ENCODE assay signal across 27 cellular contexts in genomic region chr11:110165039-110165438, GRCh38.
DNase-seq lines count a peak whose midpoint lies in the region; ATAC-seq, FAIRE-seq and TF ChIP-seq lines count a peak whose summit lies in the region.
"Had no signal": no experiment of that assay in that cellular context is flagged by ENCODE, and none has a peak within 500 bp of the region (broad histone marks: within the 10 kb centered on the region; RNA-seq: fewer than 3 reads in every experiment).

No MANE protein-coding gene starts in this region.

- H3K4me1 ChIP-seq in H9 (ENCODE audit: insufficient read depth, low read length) (no peaks in the 10 kb centered on the region; the same call in 1 of the 2 replicates), endothelial cell of umbilical vein (ENCODE audit: control insufficient read depth, extremely low read depth, insufficient read depth, low read length) (no peaks in the 10 kb centered on the region)
- H3K4me1 ChIP-seq: Caco-2, HAP-1 had no signal

- H3K27ac ChIP-seq in H9 (ENCODE audit: insufficient read length, low read depth, low read length) (no peak overlapping the region), endothelial cell of umbilical vein (ENCODE audit: insufficient read depth, low read depth, low read length) (no peak overlapping the region)
- H3K27ac ChIP-seq: GM23248, RWPE1 had no signal

- no peaks in the 10 kb centered on the region for H3K79me1 ChIP-seq in H9 (ENCODE audit: insufficient read depth, low read depth, low read length, poor library complexity, severe bottlenecking)

- intact Hi-C loops in endothelial cell of umbilical vein (cut with micrococcal nuclease), result no loop called here
- intact Hi-C loops in activated CD8-positive, alpha-beta T cell treated with anti-CD3 and anti-CD28 coated beads for 36 hours (cut with micrococcal nuclease), result no loop called here

- no peaks in the 10 kb centered on the region for H3K4me1 Mint-ChIP-seq in H9
- no peaks in the 10 kb centered on the region for H3K4me1 Mint-ChIP-seq in stimulated activated memory B cell treated with anti-CD40 and anti-IgM and Interleukin-4, amounts not matched to agents 10 μg/mL and 1 μg/mL and 100 μg/mL, for 72 hours
- no peaks in the 10 kb centered on the region for H3K4me1 Mint-ChIP-seq in activated CD8-positive, alpha-beta T cell treated with anti-CD3 and anti-CD28 coated beads for 36 hours (ENCODE audit: low read depth)

- H4K20me1 ChIP-seq in H9 (ENCODE audit: control insufficient read depth, insufficient read depth, insufficient read length) (peaks cover 2% of the 10 kb centered on the region), endothelial cell of umbilical vein (replicated peaks; ENCODE audit: control insufficient read depth, extremely low read depth, insufficient read depth, low read length) (no peaks in the 10 kb centered on the region)

- H3K79me2 ChIP-seq in H9 (ENCODE audit: insufficient read depth, low read length) (no peaks in the 10 kb centered on the region), endothelial cell of umbilical vein (ENCODE audit: control insufficient read depth, insufficient read depth, low read length) (no peaks in the 10 kb centered on the region)

- no peak overlapping the region for H4K5ac ChIP-seq in H9 (ENCODE audit: insufficient read length, low read depth, low read length)

- FAIRE-seq in endothelial cell of umbilical vein (lab: Jason Lieb, UNC), result no peak
- FAIRE-seq: A204.1, G401.6, GM12878, K562 had no signal

- no peaks in the 10 kb centered on the region for H3K9me3 Mint-ChIP-seq in H9
- H3K9me3 Mint-ChIP-seq in stimulated activated memory B cell treated with anti-CD40 and anti-IgM and Interleukin-4, amounts not matched to agents 10 μg/mL and 1 μg/mL and 100 μg/mL, for 72 hours, result no peaks in the 10 kb centered on the region
- H3K9me3 Mint-ChIP-seq in activated CD8-positive, alpha-beta T cell treated with anti-CD3 and anti-CD28 coated beads for 36 hours, result no peaks in the 10 kb centered on the region
- H3K9me3 Mint-ChIP-seq: CD8-positive, alpha-beta T cell; HFFc6 had no signal

- H3K56ac ChIP-seq in H9 (ENCODE audit: insufficient read length, low read depth, low read length), result no peak overlapping the region

- no peaks in the 10 kb centered on the region for H3K27me3 Mint-ChIP-seq in H9 (ENCODE audit: low read depth)
- H3K27me3 Mint-ChIP-seq in stimulated activated memory B cell treated with anti-CD40 and anti-IgM and Interleukin-4, amounts not matched to agents 10 μg/mL and 1 μg/mL and 100 μg/mL, for 72 hours, result no peaks in the 10 kb centered on the region
- H3K27me3 Mint-ChIP-seq in activated CD8-positive, alpha-beta T cell treated with anti-CD3 and anti-CD28 coated beads for 36 hours, result no peaks in the 10 kb centered on the region

- H3K27me3 ChIP-seq in H9 (ENCODE audit: insufficient read depth, low read length), result no peaks in the 10 kb centered on the region
- no peaks in the 10 kb centered on the region for H3K27me3 ChIP-seq in endothelial cell of umbilical vein (ENCODE audit: control insufficient read depth in 2 of 2, insufficient read depth in 2 of 2, low read length in 2 of 2)

- H3K4me3 Mint-ChIP-seq in H9, result no peak overlapping the region
- no peak overlapping the region for H3K4me3 Mint-ChIP-seq in stimulated activated memory B cell treated with anti-CD40 and anti-IgM and Interleukin-4, amounts not matched to agents 10 μg/mL and 1 μg/mL and 100 μg/mL, for 72 hours
- H3K4me3 Mint-ChIP-seq in activated CD8-positive, alpha-beta T cell treated with anti-CD3 and anti-CD28 coated beads for 36 hours, result no peak overlapping the region
- H3K4me3 Mint-ChIP-seq: CD8-positive, alpha-beta T cell; HFFc6 had no signal

- H3K18ac ChIP-seq in H9 (ENCODE audit: insufficient read length, low read depth, low read length), result no peak overlapping the region

- peaks cover 2 to 8% of the 10 kb centered on the region in 2 experiments for H3K36me3 ChIP-seq in endothelial cell of umbilical vein (ENCODE audit: control insufficient read depth in 2 of 2, extremely low read depth in 1 of 2, insufficient read depth in 2 of 2, low read length in 2 of 2)

- no peak overlapping the region for H3K4me2 ChIP-seq in H9 (ENCODE audit: insufficient read depth, insufficient read length, low read length)
- no peak overlapping the region for H3K4me2 ChIP-seq in endothelial cell of umbilical vein (ENCODE audit: insufficient read depth, low read length)

- no peak overlapping the region for H3K9ac ChIP-seq in H9 (ENCODE audit: extremely low read depth, insufficient read length, low read length)
- no peak overlapping the region for H3K9ac ChIP-seq in endothelial cell of umbilical vein (replicated peaks; ENCODE audit: extremely low read depth, insufficient read depth, low read length)
- H3K9ac ChIP-seq: GM23248 had no signal

- ATAC-seq in stimulated activated memory B cell treated with anti-CD40 and anti-IgM and Interleukin-4, amounts not matched to agents 10 μg/mL and 1 μg/mL and 100 μg/mL, for 72 hours, result peak; percentile 44
- ATAC-seq in activated CD8-positive, alpha-beta T cell treated with anti-CD3 and anti-CD28 coated beads for 36 hours, result no peak
- ATAC-seq: CD8-positive, alpha-beta T cell; K562 had no signal

- no peaks in the 10 kb centered on the region for H3K9me3 ChIP-seq in H9 (ENCODE audit: control insufficient read depth, low read depth, low read length)
- H3K9me3 ChIP-seq in endothelial cell of umbilical vein (replicated peaks; ENCODE audit: control insufficient read depth, insufficient read depth, low read length), result no peaks in the 10 kb centered on the region
- H3K9me3 ChIP-seq: Caco-2, HAP-1 had no signal

- TF ChIP-seq POLR2A in GM10847 (IDR thresholded peaks at IDR 0.05; ENCODE audit: extremely low read depth, insufficient read length), result peak; percentile 8
- no peak for TF ChIP-seq POLR2A in endothelial cell of umbilical vein (IDR thresholded peaks at IDR 0.05; ENCODE audit: low read depth, low read length)

- no peak overlapping the region for H3K23ac ChIP-seq in H9 (ENCODE audit: insufficient read length, low read depth, low read length)

- H3K14ac ChIP-seq in H9 (ENCODE audit: insufficient read depth, low read length), result no peak overlapping the region

- peaks cover 9 to 19% (median 10%) of the 10 kb centered on the region in 3 experiments; a peak in 6 of 7 replicates for H3K36me3 Mint-ChIP-seq in H9 (ENCODE audit: insufficient read depth in 1 of 3, low read depth in 3 of 3)
- H3K36me3 Mint-ChIP-seq in stimulated activated memory B cell treated with anti-CD40 and anti-IgM and Interleukin-4, amounts not matched to agents 10 μg/mL and 1 μg/mL and 100 μg/mL, for 72 hours, result peaks cover 13% of the 10 kb centered on the region
- H3K36me3 Mint-ChIP-seq in activated CD8-positive, alpha-beta T cell treated with anti-CD3 and anti-CD28 coated beads for 36 hours (ENCODE audit: low read depth), result no peaks in the 10 kb centered on the region
- H3K36me3 Mint-ChIP-seq: CD8-positive, alpha-beta T cell had no signal

- no peak overlapping the region for H3T11ph ChIP-seq in H9 (ENCODE audit: low read length)

- TSS peak; percentile 5 for BruUV-seq in endothelial cell of umbilical vein (replicated peaks; lab: Mats Ljungman, UMichigan)

- H3K27ac Mint-ChIP-seq in H9, result peak overlapping the region in 2 of 3 experiments; percentile 55 to 72; a peak in 2 of 7 replicates
- no peak overlapping the region for H3K27ac Mint-ChIP-seq in stimulated activated memory B cell treated with anti-CD40 and anti-IgM and Interleukin-4, amounts not matched to agents 10 μg/mL and 1 μg/mL and 100 μg/mL, for 72 hours
- H3K27ac Mint-ChIP-seq in activated CD8-positive, alpha-beta T cell treated with anti-CD3 and anti-CD28 coated beads for 36 hours, result no peak overlapping the region
- H3K27ac Mint-ChIP-seq: CD8-positive, alpha-beta T cell; HFFc6 had no signal

- TF ChIP-seq CTCF in H9 (conservative IDR thresholded peaks at IDR 0.05) (no peak), endothelial cell of umbilical vein (IDR thresholded peaks at IDR 0.05; ENCODE audit: extremely low read depth in 1 of 2, insufficient read depth in 1 of 2, low read depth in 1 of 2, low read length in 2 of 2) (no peak)
- TF ChIP-seq CTCF in activated CD8-positive, alpha-beta T cell treated with anti-CD3 and anti-CD28 coated beads for 36 hours (IDR thresholded peaks at IDR 0.05), result no peak

- no peak overlapping the region for H3K4me3 ChIP-seq in endothelial cell of umbilical vein (replicated peaks in 1 of 3; ENCODE audit: insufficient read depth in 1 of 3, low read depth in 1 of 3, low read length in 3 of 3)
- H3K4me3 ChIP-seq: GM12878, GM23248, HAP-1, K562 had no signal

- no CpG with 5 or more reads among the region's 16 CpGs for WGBS in H9 (ENCODE audit: extremely low coverage, insufficient read length, low lambda C conversion rate)

- no peak overlapping the region for H4K8ac ChIP-seq in H9 (replicated peaks; ENCODE audit: insufficient read length, low read depth, low read length)

- no peaks in the 10 kb centered on the region for H3K9me1 ChIP-seq in endothelial cell of umbilical vein (replicated peaks; ENCODE audit: control insufficient read depth, extremely low read depth, insufficient read depth, low read length)

- dilution Hi-C loops in endothelial cell of umbilical vein (cut with MboI; ENCODE audit: extremely low pct_ligation_motif_present, low sequenced_read_pairs), result no loop called here

- no peak overlapping the region for H2BK12ac ChIP-seq in H9 (ENCODE audit: insufficient read length, low read depth, low read length)

- H3K4ac ChIP-seq in H9 (ENCODE audit: low read depth, low read length), result no peak overlapping the region

- CTCF ChIA-PET in endothelial cell of umbilical vein (lab: Charles Lee), result interaction anchor here (1.0 to 1.6 kb wide), 2 partner anchors 8 to 72 kb away, joined by 3 to 4 read pairs; partner anchors contain the start of gene ZC3H12C
- CTCF ChIA-PET in activated CD8-positive, alpha-beta T cell treated with anti-CD3 and anti-CD28 coated beads for 36 hours (lab: Charles Lee), result interaction anchor here (1.9 kb wide), 1 partner anchor 9 kb away, joined by 13 read pairs; no protein-coding TSS in a partner anchor

- no peak overlapping the region for H2BK5ac ChIP-seq in H9 (ENCODE audit: insufficient read length, low read length)

- DNase-seq in H9 (no peak), endothelial cell of umbilical vein (ENCODE audit: low read depth, low spot score) (no peak), T1000 (lab: John Stamatoyannopoulos, UW) (no peak), cortex of kidney (lab: John Stamatoyannopoulos, UW) (no peak), T-helper 2 cell (no peak)
- no peak for DNase-seq in activated CD8-positive, alpha-beta T cell treated with anti-CD3 and anti-CD28 coated beads for 36 hours
- DNase-seq: C1 segment of cervical spinal cord; Caco-2; CD8-positive, alpha-beta T cell; GM23248; HFFc6; Kasumi-1; NCI-H1092 treated with DMSO at 0.1 percent for 48 hours; NCI-H1436; NCI-H187; NCI-H446 treated with DMSO at 0.1 percent for 48 hours; NCI-H526; NCI-H82; SHP77 treated with DMSO at 0.1 percent for 48 hours had no signal

- POLR2A ChIA-PET in endothelial cell of umbilical vein (lab: Charles Lee), result no interaction called here
- POLR2A ChIA-PET in activated CD8-positive, alpha-beta T cell treated with anti-CD3 and anti-CD28 coated beads for 36 hours (lab: Charles Lee), result no interaction called here

- H4K91ac ChIP-seq in H9 (ENCODE audit: insufficient read length, low read depth, low read length), result no peak overlapping the region

- no peak overlapping the region for H2BK20ac ChIP-seq in H9 (ENCODE audit: low read depth, low read length, poor library complexity, severe bottlenecking)

- no peak overlapping the region for H2BK120ac ChIP-seq in H9 (ENCODE audit: low read depth, low read length, poor library complexity, severe bottlenecking)

- no peak overlapping the region for H2BK15ac ChIP-seq in H9 (ENCODE audit: low read depth, low read length)

- H2AFZ ChIP-seq in H9 (ENCODE audit: low read length) (no peak overlapping the region), endothelial cell of umbilical vein (ENCODE audit: low read depth, low read length) (no peak overlapping the region)
- H2AFZ ChIP-seq: GM23248 had no signal

- H3K23me2 ChIP-seq in H9 (ENCODE audit: insufficient read length, low read depth, low read length, poor library complexity, severe bottlenecking), result no peaks in the 10 kb centered on the region

- no peak overlapping the region for H2AK5ac ChIP-seq in H9 (ENCODE audit: insufficient read length, low read length)

Comparison
In these comparisons a context has a peak if more than half of its experiments do, and no peak if none do; other contexts are left out.
1. H3K27ac Mint-ChIP-seq: peak in H9 (2 of 3); none in stimulated activated memory B cell treated with anti-CD40 and anti-IgM and Interleukin-4, amounts not matched to agents 10 μg/mL and 1 μg/mL and 100 μg/mL, for 72 hours (single experiment) and activated CD8-positive, alpha-beta T cell treated with anti-CD3 and anti-CD28 coated beads for 36 hours (single experiment).